ENCODE assay signal across 14 cellular contexts in the genomic region with DNA sequence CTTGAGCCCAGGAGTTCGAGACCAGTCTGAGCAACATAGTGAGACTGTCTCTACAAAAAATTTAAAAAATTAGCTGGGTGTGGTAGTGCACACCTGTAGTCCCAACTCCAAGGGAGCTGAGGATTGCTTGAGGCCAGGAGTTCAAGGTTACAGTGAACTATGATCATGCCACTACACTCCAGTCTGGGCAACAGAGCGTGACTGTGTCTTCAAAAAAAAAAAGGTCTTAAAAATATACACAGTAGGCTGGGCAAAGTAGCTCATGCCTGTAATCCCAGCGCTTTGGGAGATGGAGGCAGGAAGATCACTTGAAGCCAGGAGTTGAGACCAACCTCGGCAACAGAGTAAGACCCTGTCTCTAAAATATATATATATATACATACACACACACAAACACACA.
DNase-seq lines count a peak whose midpoint lies in the region; TF ChIP-seq lines count a peak whose summit lies in the region.
"Had no signal": no experiment of that assay in that cellular context is flagged by ENCODE, and none has a peak within 500 bp of the region (broad histone marks: within the 10 kb centered on the region; RNA-seq: fewer than 3 reads in every experiment).

No MANE protein-coding gene starts in this region.

- peak overlapping the region; percentile 33 for H3K4me3 ChIP-seq in NB4 (ENCODE audit: low read depth, low read length)

- peaks cover 48% of the 10 kb centered on the region for H3K36me3 Mint-ChIP-seq in T-helper 2 cell treated with Interferon-gamma antibody and Interleukin-4, amounts not matched to agents 5 μg/mL and 100 μg/mL, for 36 hours (ENCODE audit: low read depth)
- H3K36me3 Mint-ChIP-seq in nephron (ENCODE audit: low read depth): peaks cover 43% of the 10 kb centered on the region

- TF ChIP-seq CTCF in NB4 (IDR thresholded peaks at IDR 0.05; ENCODE audit: low read depth, low read length): no peak
- TF ChIP-seq CTCF in nephron (IDR thresholded peaks at IDR 0.05; ENCODE audit: unreplicated experiment in 3 of 3): no peak
- no peak for TF ChIP-seq CTCF in GM20000 (IDR thresholded peaks at IDR 0.05; ENCODE audit: extremely low read depth, missing control alignments)

- DNase-seq in T-helper 2 cell treated with Interferon-gamma antibody and Interleukin-4, amounts not matched to agents 5 μg/mL and 100 μg/mL, for 36 hours (ENCODE audit: low spot score): no peak
- DNase-seq in T-helper 2 cell: no peak
- no peak for DNase-seq in NB4 (ENCODE audit: low read depth)
- DNase-seq in GM20000 (ENCODE audit: low spot score): no peak
- no peak for DNase-seq in NOMO-1 treated with DMSO at 0.1 percent for 48 hours (lab: John Stamatoyannopoulos, UW; ENCODE audit: unreplicated experiment)
- no peak for DNase-seq in globus pallidus (ENCODE audit: low spot score)
- DNase-seq: 8988T; activated CD4-positive, CD25-positive, alpha-beta regulatory T cell treated with anti-CD3 and anti-CD28 coated beads, Interleukin-2, amount 50 U/mL, for 72 hours; activated gamma-delta T cell treated with Interleukin-2 at 50 U/mL for 16 hours; left ventricle myocardium superior; NCI-H1105; NCI-H226 had no signal

- peak overlapping the region; percentile 46 for H3K4me3 Mint-ChIP-seq in T-helper 2 cell treated with Interferon-gamma antibody and Interleukin-4, amounts not matched to agents 5 μg/mL and 100 μg/mL, for 36 hours
- no peak overlapping the region for H3K4me3 Mint-ChIP-seq in nephron

- H3K27ac ChIP-seq in angular gyrus (ENCODE audit: low read depth, low read length): peak overlapping the region; percentile 63

- peaks cover 61% of the 10 kb centered on the region for H3K4me1 Mint-ChIP-seq in T-helper 2 cell treated with Interferon-gamma antibody and Interleukin-4, amounts not matched to agents 5 μg/mL and 100 μg/mL, for 36 hours (ENCODE audit: low read depth)
- peaks cover 35% of the 10 kb centered on the region for H3K4me1 Mint-ChIP-seq in nephron

- H3K27me3 Mint-ChIP-seq in T-helper 2 cell treated with Interferon-gamma antibody and Interleukin-4, amounts not matched to agents 5 μg/mL and 100 μg/mL, for 36 hours (ENCODE audit: low read depth): no peaks in the 10 kb centered on the region
- H3K27me3 Mint-ChIP-seq in nephron (ENCODE audit: low read depth): no peaks in the 10 kb centered on the region

- peak overlapping the region; percentile 85 for H3K27ac Mint-ChIP-seq in T-helper 2 cell treated with Interferon-gamma antibody and Interleukin-4, amounts not matched to agents 5 μg/mL and 100 μg/mL, for 36 hours
- H3K27ac Mint-ChIP-seq in nephron: peak overlapping the region; percentile 74 to 81 (median 80)

- no peak for TF ChIP-seq POLR2A in NB4 (IDR thresholded peaks at IDR 0.05; ENCODE audit: extremely low read depth, insufficient read length)

- H3K9me3 Mint-ChIP-seq in T-helper 2 cell treated with Interferon-gamma antibody and Interleukin-4, amounts not matched to agents 5 μg/mL and 100 μg/mL, for 36 hours: no peaks in the 10 kb centered on the region
- no peaks in the 10 kb centered on the region for H3K9me3 Mint-ChIP-seq in nephron
